ENCODE assay signal across 13 cellular contexts in genomic region chr10:67785098-67785497, GRCh38. TPM values are rescaled to one million over a fixed set of nuclear protein-coding genes. Genes with fewer than 3 reads are reported as not detected.
DNase-seq lines count a peak whose midpoint lies in the region; ATAC-seq and TF ChIP-seq lines count a peak whose summit lies in the region.
"Had no signal": no experiment of that assay in that cellular context is flagged by ENCODE, and none has a peak within 500 bp of the region (broad histone marks: within the 10 kb centered on the region; RNA-seq: fewer than 3 reads in every experiment).

No MANE protein-coding gene starts in this region.

- no peaks in the 10 kb centered on the region for H3K27me3 Mint-ChIP-seq in T-helper 1 cell treated with Interleukin-12 subunit alpha and Interleukin-12 subunit beta and Interleukin-4 antibody, amounts not matched to agents 30 μg/mL and 1 μg/mL, for 36 hours (ENCODE audit: low read depth)

- H3K36me3 ChIP-seq in lower lobe of right lung = no peaks in the 10 kb centered on the region

- no peak overlapping the region for H3K4me3 ChIP-seq in lower lobe of right lung
- H3K4me3 ChIP-seq in lower leg skin (ENCODE audit: low read depth, poor library complexity, severe bottlenecking) = no peak overlapping the region
- H3K4me3 ChIP-seq: testis had no signal

- no peaks in the 10 kb centered on the region for H3K4me1 ChIP-seq in lower lobe of right lung
- H3K4me1 ChIP-seq: parathyroid adenoma, testis had no signal

- H3K9me3 Mint-ChIP-seq in T-helper 1 cell treated with Interleukin-12 subunit alpha and Interleukin-12 subunit beta and Interleukin-4 antibody, amounts not matched to agents 30 μg/mL and 1 μg/mL, for 36 hours = no peaks in the 10 kb centered on the region

- H3K4me3 Mint-ChIP-seq in T-helper 1 cell treated with Interleukin-12 subunit alpha and Interleukin-12 subunit beta and Interleukin-4 antibody, amounts not matched to agents 30 μg/mL and 1 μg/mL, for 36 hours = peak overlapping the region; percentile 30

- TF ChIP-seq POLR2A in lower leg skin (IDR thresholded peaks at IDR 0.05) = no peak

- no peak overlapping the region for H3K27ac ChIP-seq in lower lobe of right lung
- H3K27ac ChIP-seq: parathyroid adenoma, testis had no signal

- intact Hi-C loops in lower lobe of right lung (cut with DNase I) = no loop called here
- intact Hi-C loops in lower leg skin (cut with DNase I; ENCODE audit: low total_unique reads) = no loop called here

- 64 to 75% methylated on average over 1 of the region's 1 CpG for WGBS in lower leg skin, 2 donors

- peaks cover 33% of the 10 kb centered on the region for H3K4me1 Mint-ChIP-seq in T-helper 1 cell treated with Interleukin-12 subunit alpha and Interleukin-12 subunit beta and Interleukin-4 antibody, amounts not matched to agents 30 μg/mL and 1 μg/mL, for 36 hours (ENCODE audit: low read depth)

- no peaks in the 10 kb centered on the region for H3K9me3 ChIP-seq in lower lobe of right lung
- H3K9me3 ChIP-seq: testis had no signal

- peak; percentile 15 for DNase-seq in NK-92 treated with Interleukin-12 subunit alpha and Interleukin-12 subunit beta, amount 100 ng/mL, for 24 hours (lab: John Stamatoyannopoulos, UW)
- DNase-seq in NK-92 (lab: John Stamatoyannopoulos, UW; ENCODE audit: unreplicated experiment) = no peak
- no peak for DNase-seq in lower lobe of right lung
- DNase-seq in lower leg skin (ENCODE audit: low spot score in 2 of 2) = no peak
- DNase-seq in effector CD8-positive, alpha-beta T cell (lab: John Stamatoyannopoulos, UW) = no peak
- DNase-seq: amygdala, MM.1S, NCI-H446 treated with DMSO at 0.1 percent for 48 hours, testis had no signal

- peaks cover 4% of the 10 kb centered on the region for H3K36me3 Mint-ChIP-seq in T-helper 1 cell treated with Interleukin-12 subunit alpha and Interleukin-12 subunit beta and Interleukin-4 antibody, amounts not matched to agents 30 μg/mL and 1 μg/mL, for 36 hours (ENCODE audit: low read depth)

- TF ChIP-seq CTCF in lower lobe of right lung (IDR thresholded peaks at IDR 0.05) (no peak), lower leg skin (IDR thresholded peaks at IDR 0.05) (no peak)

- H3K27ac Mint-ChIP-seq in T-helper 1 cell treated with Interleukin-12 subunit alpha and Interleukin-12 subunit beta and Interleukin-4 antibody, amounts not matched to agents 30 μg/mL and 1 μg/mL, for 36 hours = peak overlapping the region; percentile 78

- ATAC-seq in HG03442 (IDR thresholded peaks at IDR 0.05; ENCODE audit: unreplicated experiment) = peak; percentile 21
- ATAC-seq in lower lobe of right lung = peak; percentile 32 to 46
- no peak for ATAC-seq in GM21526 (IDR thresholded peaks at IDR 0.05; ENCODE audit: low FRiP score, unreplicated experiment)

- H3K27me3 ChIP-seq in lower lobe of right lung (ENCODE audit: low read depth) = no peaks in the 10 kb centered on the region
- H3K27me3 ChIP-seq: testis had no signal

RNA-seq across cellular contexts. Expression of gene DNAJC12, which starts 52.9 kb away (rescaled TPM):
- 1.5 TPM for total RNA-seq in lower lobe of right lung
- total RNA-seq in lower leg skin = under 1 TPM in 1 of 4 donors, not detected in 3; 0.49 TPM
